23 cellular contexts compared by ENCODE assay signal in genomic region chr3:105278688-105279087, GRCh38.
"Had no signal": no experiment of that assay in that cellular context is flagged by ENCODE, and none has a peak within 500 bp of the region (broad histone marks: within the 10 kb centered on the region; RNA-seq: fewer than 3 reads in every experiment).

No MANE protein-coding gene starts in this region.

- DNase-seq: activated B cell treated with CpG ODN at 0.5 μM for 24 hours; activated CD4-positive, alpha-beta T cell treated with anti-CD3 and anti-CD28 coated beads for 1 hour; activated CD4-positive, alpha-beta T cell treated with anti-CD3 and anti-CD28 coated beads, Interleukin-2, amount 10 ng/mL, durations not matched to agents 24 days and 14 days; activated CD4-positive, alpha-beta T cell treated with anti-CD3 and anti-CD28 coated beads, Interleukin-2, amount 50 U/mL, for 48 hours; activated CD8-positive, alpha-beta memory T cell treated with anti-CD3 and anti-CD28 coated beads, Interleukin-2, amount 10 ng/mL, durations not matched to agents 7 days and 5 days; activated effector memory CD4-positive, alpha-beta T cell treated with Interleukin-2 at 50 U/mL for 16 hours; activated naive CD4-positive, alpha-beta T cell; activated T-cell treated with anti-CD3 and anti-CD28 coated beads, Interleukin-2, amount 50 U/mL, for 24 hours; aorta; cortex of kidney; NCI-H1105; NCI-H1436 treated with DMSO at 0.1 percent for 48 hours; NCI-H187; NCI-H2081; NCI-H510A treated with DMSO at 0.1 percent for 48 hours; SHP77; T-helper 17 cell; T-helper 9 cell had no signal

- H3K36me3 ChIP-seq: SJSA1 had no signal

- H3K27me3 ChIP-seq: SJSA1 had no signal

- ATAC-seq: activated CD8-positive, alpha-beta memory T cell treated with anti-CD3 and anti-CD28 coated beads, Interleukin-2, amount 10 ng/mL, durations not matched to agents 7 days and 5 days; SK-N-SH treated with all-trans-retinoic acid at 6 μM for 48 hours; T-helper 17 cell had no signal

- H3K27ac ChIP-seq: SJSA1 had no signal

- H3K9me3 ChIP-seq: SJSA1 had no signal

- H3K4me3 ChIP-seq: SJSA1 had no signal

- FAIRE-seq: bronchial epithelial cell, RCC 7860, TTC549 had no signal
